In the genomic region with DNA sequence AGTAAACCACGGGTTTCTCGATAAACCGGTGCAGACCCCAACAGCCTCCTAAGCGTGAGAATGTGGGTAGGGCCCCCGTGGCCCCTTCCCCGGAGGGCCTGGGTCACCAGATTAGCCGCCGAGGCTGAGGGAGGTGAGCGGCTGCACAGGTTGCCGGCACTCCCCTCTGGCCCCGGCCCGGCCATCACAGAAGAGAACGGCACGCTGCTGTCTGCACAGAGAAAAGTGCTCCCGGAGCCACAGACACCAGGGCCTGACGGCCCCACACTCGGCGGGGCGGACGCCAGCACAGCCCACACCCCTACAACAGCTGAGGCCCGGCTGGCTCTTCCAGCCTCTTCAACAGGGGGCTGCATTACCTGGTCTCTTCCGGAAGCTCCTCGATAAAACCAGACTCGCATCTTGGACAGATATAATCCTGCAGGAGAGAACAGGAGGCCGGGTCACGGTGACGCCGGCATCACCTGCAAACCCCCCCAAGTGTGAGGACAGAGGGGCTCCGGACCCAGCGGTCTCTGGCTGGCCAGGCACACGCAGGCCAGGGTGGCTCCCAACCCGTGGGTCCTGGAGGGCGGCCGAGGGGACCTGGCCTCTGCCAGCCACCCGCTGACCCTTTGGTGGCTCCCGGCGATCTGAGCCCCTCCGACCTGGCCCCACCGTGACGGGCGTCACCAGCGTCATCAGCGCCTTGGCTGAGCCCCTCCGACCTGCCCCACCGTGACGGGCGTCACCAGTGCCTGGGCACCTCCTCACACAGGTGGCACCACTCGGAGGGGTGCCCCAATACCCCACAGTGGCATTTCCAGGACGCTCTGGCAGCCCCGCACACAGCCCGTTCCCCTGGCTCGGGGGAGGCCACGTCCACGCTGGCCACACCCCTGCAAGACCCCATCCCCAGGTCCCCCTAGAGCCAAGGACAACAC, we compare ENCODE assay signal across 19 cellular contexts. TPM values are rescaled to one million over a fixed set of nuclear protein-coding genes. Genes with fewer than 3 reads are reported as not detected.
DNase-seq lines count a peak whose midpoint lies in the region; ATAC-seq, FAIRE-seq and TF ChIP-seq lines count a peak whose summit lies in the region.
"Had no signal": no experiment of that assay in that cellular context is flagged by ENCODE, and none has a peak within 500 bp of the region (broad histone marks: within the 10 kb centered on the region; RNA-seq: fewer than 3 reads in every experiment).

No MANE protein-coding gene starts in this region.

- H3K18ac ChIP-seq in H1 (ENCODE audit: extremely low read depth, low read length) = no peak overlapping the region

- no peak overlapping the region for H2BK15ac ChIP-seq in H1 (ENCODE audit: low read length)

- H3K27ac ChIP-seq in H1 (ENCODE audit: low read depth, low read length) (no peak overlapping the region), spleen (no peak overlapping the region)
- H3K27ac ChIP-seq: BLaER1 had no signal

- H3K4me1 ChIP-seq in H1 (replicated peaks in 1 of 4; ENCODE audit: control insufficient read depth in 3 of 4, insufficient read depth in 4 of 4, low read length in 3 of 4) (no peaks in the 10 kb centered on the region), spleen (peaks cover 12 to 62% (median 42%) of the 10 kb centered on the region in 6 donors)

- peaks cover 14 to 55% of the 10 kb centered on the region in 2 experiments for H3K79me2 ChIP-seq in H1 (ENCODE audit: control insufficient read depth in 1 of 2, insufficient read depth in 2 of 2, low read length in 2 of 2)

- no peak overlapping the region for H3K4me2 ChIP-seq in H1 (ENCODE audit: insufficient read depth in 1 of 2, low read depth in 2 of 2, low read length in 2 of 2)
- H3K4me2 ChIP-seq: BLaER1 had no signal

- no peak overlapping the region for H2AFZ ChIP-seq in H1 (ENCODE audit: low read length)

- FAIRE-seq in H1 (lab: Jason Lieb, UNC) = no peak

- H2BK20ac ChIP-seq in H1 (ENCODE audit: low read length) = no peak overlapping the region

- H2BK5ac ChIP-seq in H1 (ENCODE audit: low read depth, low read length) = no peak overlapping the region

- H4K91ac ChIP-seq in H1 (replicated peaks; ENCODE audit: insufficient read length, low read length) = no peak overlapping the region

- H3K9me3 ChIP-seq in H1 (ENCODE audit: insufficient read depth in 2 of 2, low read depth in 1 of 2, low read length in 1 of 2) = no peaks in the 10 kb centered on the region
- no peaks in the 10 kb centered on the region for H3K9me3 ChIP-seq in spleen
- H3K9me3 ChIP-seq: BLaER1 had no signal

- TF ChIP-seq POLR2A in H1 (IDR thresholded peaks at IDR 0.05; ENCODE audit: control extremely low read depth in 1 of 2, low read depth in 2 of 2, low read length in 2 of 2) (no peak), spleen (IDR thresholded peaks at IDR 0.05) (no peak)

- peaks cover 31% of the 10 kb centered on the region for H3K4me1 Mint-ChIP-seq in stimulated activated naive CD8-positive, alpha-beta T cell treated with anti-CD3 and anti-CD28 coated beads, Interleukin-15, amount 100 ng/mL, for 72 hours
- H3K4me1 Mint-ChIP-seq: H9 had no signal

- H4K8ac ChIP-seq in H1 (ENCODE audit: extremely low read depth, insufficient read depth, low read length) = peak overlapping the region; percentile 71; the same call in 1 of the 2 replicates

- CTCF ChIA-PET in H1 (lab: Charles Lee; ENCODE audit: partially characterized antibody) = no interaction called here

- TF ChIP-seq CTCF in H1 (IDR thresholded peaks at IDR 0.05; ENCODE audit: control extremely low read depth in 1 of 3, insufficient read depth in 1 of 3, low read depth in 1 of 3, low read length in 3 of 3) = no peak
- TF ChIP-seq CTCF in spleen (IDR thresholded peaks at IDR 0.05 in 8 of 11, conservative IDR thresholded peaks at IDR 0.05 in 3 of 11) = no peak

- intact Hi-C loops in spleen (cut with DNase I; ENCODE audit: low total_unique reads) = no loop called here

- H3K4me3 ChIP-seq in H1 (ENCODE audit: extremely low read depth in 1 of 4, insufficient read depth in 2 of 4, low read depth in 3 of 4, low read length in 4 of 4) = no peak overlapping the region
- no peak overlapping the region for H3K4me3 ChIP-seq in spleen
- H3K4me3 ChIP-seq: BLaER1 had no signal

- H3K27ac Mint-ChIP-seq in stimulated activated naive CD8-positive, alpha-beta T cell treated with anti-CD3 and anti-CD28 coated beads, Interleukin-15, amount 100 ng/mL, for 72 hours = no peak overlapping the region

- H3K27me3 ChIP-seq in H1 (replicated peaks in 1 of 4; ENCODE audit: control insufficient read depth in 3 of 4, extremely low read depth in 1 of 4, insufficient read depth in 3 of 4, low read length in 3 of 4) (no peaks in the 10 kb centered on the region), spleen (replicated peaks in 1 of 7) (no peaks in the 10 kb centered on the region)
- H3K27me3 ChIP-seq: BLaER1 had no signal

- peak; percentile 17 for ATAC-seq in stimulated activated naive CD8-positive, alpha-beta T cell treated with anti-CD3 and anti-CD28 coated beads, Interleukin-15, amount 100 ng/mL, for 72 hours
- no peak for ATAC-seq in stimulated activated naive CD8-positive, alpha-beta T cell treated with anti-CD3 and anti-CD28 coated beads, Interleukin-15, Interleukin-2, amounts not matched to agents 100 U/mL and 50 U/mL, for 24 hours
- ATAC-seq in GM21381 (IDR thresholded peaks at IDR 0.05; ENCODE audit: unreplicated experiment) = no peak

- no peaks in the 10 kb centered on the region for H3K27me3 Mint-ChIP-seq in stimulated activated naive CD8-positive, alpha-beta T cell treated with anti-CD3 and anti-CD28 coated beads, Interleukin-15, amount 100 ng/mL, for 72 hours
- H3K27me3 Mint-ChIP-seq: CD4-positive, alpha-beta memory T cell had no signal

- TF ChIP-seq RAD21 in H1 (IDR thresholded peaks at IDR 0.05 in 1 of 2, conservative IDR thresholded peaks at IDR 0.05 in 1 of 2; ENCODE audit: low read depth in 2 of 2, low read length in 2 of 2) = no peak

- no peak overlapping the region for H2BK12ac ChIP-seq in H1 (ENCODE audit: low read depth, low read length)

- no peak overlapping the region for H3K14ac ChIP-seq in H1 (ENCODE audit: insufficient read length)

- H3K23me2 ChIP-seq in H1 (ENCODE audit: low read depth, low read length) = no peaks in the 10 kb centered on the region

- no peak for TF ChIP-seq EP300 in H1 (IDR thresholded peaks at IDR 0.05; ENCODE audit: borderline replicate concordance in 1 of 2, low read depth in 2 of 2, low read length in 2 of 2)

- H2BK120ac ChIP-seq in H1 (replicated peaks; ENCODE audit: low read depth, low read length) = no peak overlapping the region

- no peak overlapping the region for H3K4ac ChIP-seq in H1 (replicated peaks; ENCODE audit: insufficient read length, low read depth, low read length)

- H3K9me3 Mint-ChIP-seq in stimulated activated naive CD8-positive, alpha-beta T cell treated with anti-CD3 and anti-CD28 coated beads, Interleukin-15, amount 100 ng/mL, for 72 hours = no peaks in the 10 kb centered on the region
- H3K9me3 Mint-ChIP-seq: CD14-positive monocyte, H9 had no signal

- peaks cover 35 to 40% of the 10 kb centered on the region in 2 experiments for H4K20me1 ChIP-seq in H1 (replicated peaks in 1 of 2; ENCODE audit: control insufficient read depth in 1 of 2, insufficient read depth in 2 of 2, low read length in 2 of 2)

- H3K36me3 ChIP-seq in H1 (ENCODE audit: control insufficient read depth in 2 of 4, insufficient read depth in 4 of 4, low read length in 3 of 4) (peaks cover 2 to 49% (median 11%) of the 10 kb centered on the region in 4 experiments; a peak in 6 of 8 replicates), spleen (peaks cover 0 to 100% (median 69%) of the 10 kb centered on the region in 6 donors)

- no peak for DNase-seq in stimulated activated naive CD8-positive, alpha-beta T cell treated with anti-CD3 and anti-CD28 coated beads, Interleukin-15, amount 100 ng/mL, for 72 hours
- no peak for DNase-seq in stimulated activated naive CD8-positive, alpha-beta T cell treated with anti-CD3 and anti-CD28 coated beads, Interleukin-15, Interleukin-2, amounts not matched to agents 100 U/mL and 50 U/mL, for 24 hours
- DNase-seq in H1 (ENCODE audit: low read depth in 1 of 2, low spot score in 2 of 2) (no peak), spleen (peak; percentile 67), NCI-H1092 treated with DMSO at 0.1 percent for 48 hours (lab: John Stamatoyannopoulos, UW) (no peak)
- no peak for DNase-seq in activated CD4-positive, alpha-beta T cell treated with anti-CD3 and anti-CD28 coated beads for 1 hour
- DNase-seq: 8988T; CD4-positive, alpha-beta memory T cell; DMS153; DMS79; GDM1; GOT3; H9 had no signal

- no peak overlapping the region for H3K9ac ChIP-seq in H1 (replicated peaks in 1 of 4; ENCODE audit: extremely low read depth in 1 of 4, low read depth in 3 of 4, low read length in 3 of 4)
- H3K9ac ChIP-seq: BLaER1 had no signal

- POLR2A ChIA-PET in H1 (lab: Charles Lee; ENCODE audit: partially characterized antibody) = interaction anchor here (1.3 kb wide), 1 partner anchor 28 kb away, joined by 3 read pairs; no protein-coding TSS in a partner anchor

- WGBS in H1 (ENCODE audit: extremely low coverage in 1 of 2, insufficient coverage in 1 of 2, insufficient read length in 1 of 2, insufficient replicate concordance in 2 of 2, low coverage in 1 of 2, low lambda C conversion rate in 2 of 2, missing lambda C conversion rate in 1 of 2), 2 experiments = 88% methylated on average over 40 of the region's 54 CpGs; no CpG with 5 or more reads in 1 of the 2 experiments
- 87 to 95% (median 94%) methylated on average over 32 to 54 of the region's 54 CpGs for WGBS in spleen, 5 donors

- no peak overlapping the region for H4K5ac ChIP-seq in H1 (ENCODE audit: insufficient read length, low read depth, low read length)

- H3K23ac ChIP-seq in H1 (ENCODE audit: insufficient read length) = no peak overlapping the region

- H3K56ac ChIP-seq in H1 (replicated peaks; ENCODE audit: insufficient read length, low read depth, low read length) = no peak overlapping the region

- H3K4me3 Mint-ChIP-seq in stimulated activated naive CD8-positive, alpha-beta T cell treated with anti-CD3 and anti-CD28 coated beads, Interleukin-15, amount 100 ng/mL, for 72 hours = no peak overlapping the region
- H3K4me3 Mint-ChIP-seq: CD14-positive monocyte, H9 had no signal

- H3K79me1 ChIP-seq in H1 (ENCODE audit: low read depth, low read length) = peaks cover 18% of the 10 kb centered on the region

- no peak overlapping the region for H2AK5ac ChIP-seq in H1 (ENCODE audit: low read depth, low read length)

RNA-seq across cellular contexts. Expression of a gene that starts 10.3 kb away (rescaled TPM):
- total RNA-seq in H1 (2021; fragmentation: NEBNext Ultra II Directional; extraction: Animal tissue kit (Norgen Biotek cat#: 25700)) = 64.7 and 68.0 TPM in 2 replicates
- polyA plus RNA-seq in H1 (2011; rRNA removed) = 21.8 and 56.5 TPM in 2 replicates
- polyA plus RNA-seq in H1 (2011; cell fraction: cytosol; rRNA removed) = 41.8 TPM
- polyA plus RNA-seq in H1 (2011; cell fraction: nucleus; rRNA removed) = 90.9 TPM
- polyA plus RNA-seq in H1 (2012, experiment 1 of 2) = 43.7 to 67.7 TPM (median 63.8 TPM) in 4 replicates
- polyA plus RNA-seq in H1 (2012, experiment 2 of 2) = 52.5 TPM
- polyA plus RNA-seq in H1 (2013, experiment 1 of 2) = 85.5 TPM
- 80.6 TPM for polyA plus RNA-seq in H1 (2013, experiment 2 of 2)
- polyA minus RNA-seq in H1 (2011; rRNA and poly(A)+ RNA removed) = 5.7 and 7.1 TPM in 2 replicates
- 31.9 TPM for polyA minus RNA-seq in H1 (2011; cell fraction: cytosol; rRNA and poly(A)+ RNA removed)
- polyA minus RNA-seq in H1 (2011; cell fraction: nucleus; rRNA and poly(A)+ RNA removed) = 33.1 TPM
- 10 to 100 TPM; 49.2 to 95.1 (median 57.7) TPM for total RNA-seq in spleen
- 10 to 100 TPM; 38.1 to 55.3 (median 45.0) TPM for polyA plus RNA-seq in spleen

RNA-seq across cellular contexts. Expression of a gene that starts 13.0 kb away (rescaled TPM):
- total RNA-seq in H1 (2021; fragmentation: NEBNext Ultra II Directional; extraction: Animal tissue kit (Norgen Biotek cat#: 25700)) = 1.7 and 1.9 TPM in 2 replicates
- polyA plus RNA-seq in H1 (2011; rRNA removed) (0.44 and 0.99 TPM in 2 replicates), spleen (under 1 TPM in 2 of 3 donors, not detected in 1; 0.10 to 0.20 TPM)
- 1.3 TPM for polyA plus RNA-seq in H1 (2011; cell fraction: cytosol; rRNA removed)
- polyA plus RNA-seq in H1 (2011; cell fraction: nucleus; rRNA removed) = 4.9 TPM
- 1.9 to 3.1 TPM (median 2.3 TPM) in 4 replicates for polyA plus RNA-seq in H1 (2012, experiment 1 of 2)
- 0.64 TPM for polyA plus RNA-seq in H1 (2012, experiment 2 of 2)
- polyA plus RNA-seq in H1 (2013, experiment 1 of 2) = 0.85 TPM
- 0.81 TPM for polyA plus RNA-seq in H1 (2013, experiment 2 of 2)
- 0.22 TPM in 1 of 2 replicates, not detected in the other for polyA minus RNA-seq in H1 (2011; rRNA and poly(A)+ RNA removed)
- polyA minus RNA-seq in H1 (2011; cell fraction: cytosol; rRNA and poly(A)+ RNA removed) = 0.73 TPM
- 0.90 TPM for polyA minus RNA-seq in H1 (2011; cell fraction: nucleus; rRNA and poly(A)+ RNA removed)
- total RNA-seq in spleen = under 1 TPM in 2 of 7 donors, not detected in 5; 0.27 to 0.61 TPM
- total RNA-seq: Daoy had no signal
- polyA plus RNA-seq: AG04450; CD14-positive monocyte; CD4-positive, alpha-beta memory T cell had no signal

RNA-seq across cellular contexts. Expression of a gene that starts 19.4 kb away (rescaled TPM):
- 110 and 111 TPM in 2 replicates for total RNA-seq in H1 (2021; fragmentation: NEBNext Ultra II Directional; extraction: Animal tissue kit (Norgen Biotek cat#: 25700))
- polyA plus RNA-seq in H1 (2011; rRNA removed) = 93.0 and 119 TPM in 2 replicates
- 84.7 TPM for polyA plus RNA-seq in H1 (2011; cell fraction: cytosol; rRNA removed)
- 444 TPM for polyA plus RNA-seq in H1 (2011; cell fraction: nucleus; rRNA removed)
- polyA plus RNA-seq in H1 (2012, experiment 1 of 2) = 84.6 to 159 TPM (median 148 TPM) in 4 replicates
- polyA plus RNA-seq in H1 (2012, experiment 2 of 2) = 84.5 TPM
- polyA plus RNA-seq in H1 (2013, experiment 1 of 2) = 105 TPM
- 97.6 TPM for polyA plus RNA-seq in H1 (2013, experiment 2 of 2)
- polyA minus RNA-seq in H1 (2011; rRNA and poly(A)+ RNA removed) = 132 and 217 TPM in 2 replicates
- polyA minus RNA-seq in H1 (2011; cell fraction: cytosol; rRNA and poly(A)+ RNA removed) = 86.2 TPM
- 105 TPM for polyA minus RNA-seq in H1 (2011; cell fraction: nucleus; rRNA and poly(A)+ RNA removed)
- 10 to 100 TPM; 28.6 to 55.6 (median 49.7) TPM for total RNA-seq in spleen
- 100 to 1,000 TPM in 2 of 3 donors, 10 to 100 TPM in 1; 67.8 to 105 (median 102) TPM for polyA plus RNA-seq in spleen

RNA-seq across cellular contexts. Expression of a gene that starts 23.5 kb away (rescaled TPM):
- 7.5 and 8.1 TPM in 2 replicates for total RNA-seq in H1 (2021; fragmentation: NEBNext Ultra II Directional; extraction: Animal tissue kit (Norgen Biotek cat#: 25700))
- polyA plus RNA-seq in H1 (2011; rRNA removed) = 11.8 and 18.4 TPM in 2 replicates
- polyA plus RNA-seq in H1 (2011; cell fraction: cytosol; rRNA removed) = 15.2 TPM
- polyA plus RNA-seq in H1 (2011; cell fraction: nucleus; rRNA removed) = 40.2 TPM
- polyA plus RNA-seq in H1 (2012, experiment 1 of 2) = 4.8 to 11.0 TPM (median 9.1 TPM) in 4 replicates
- polyA plus RNA-seq in H1 (2012, experiment 2 of 2) = 6.6 TPM
- polyA plus RNA-seq in H1 (2013, experiment 1 of 2) = 5.0 TPM
- 4.6 TPM for polyA plus RNA-seq in H1 (2013, experiment 2 of 2)
- polyA minus RNA-seq in H1 (2011; rRNA and poly(A)+ RNA removed) = 1.9 and 2.3 TPM in 2 replicates
- 7.6 TPM for polyA minus RNA-seq in H1 (2011; cell fraction: cytosol; rRNA and poly(A)+ RNA removed)
- 7.0 TPM for polyA minus RNA-seq in H1 (2011; cell fraction: nucleus; rRNA and poly(A)+ RNA removed)
- total RNA-seq in spleen = 10 to 100 TPM; 11.5 to 43.4 (median 16.6) TPM
- polyA plus RNA-seq in spleen = 10 to 100 TPM in 2 of 3 donors, 1 to 10 TPM in 1; 5.6 to 31.2 (median 10.9) TPM

RNA-seq across cellular contexts. Expression of a gene that starts 42.5 kb away (rescaled TPM):
- not detected in 2 replicates for total RNA-seq in H1 (2021; fragmentation: NEBNext Ultra II Directional; extraction: Animal tissue kit (Norgen Biotek cat#: 25700))
- polyA plus RNA-seq in H1 (2011; rRNA removed) (0.09 TPM in 1 of 2 replicates, not detected in the other), spleen (under 1 TPM; 0.24 to 0.70 (median 0.27) TPM)
- polyA plus RNA-seq in H1 (2011; cell fraction: cytosol; rRNA removed) = 0.18 TPM
- not detected for polyA plus RNA-seq in H1 (2011; cell fraction: nucleus; rRNA removed)
- polyA plus RNA-seq in H1 (2012, experiment 1 of 2) = not detected in 4 replicates
- not detected for polyA plus RNA-seq in H1 (2012, experiment 2 of 2)
- 0.04 TPM for polyA plus RNA-seq in H1 (2013, experiment 1 of 2)
- polyA plus RNA-seq in H1 (2013, experiment 2 of 2) = 0.07 TPM
- 0.22 TPM in 1 of 2 replicates, not detected in the other for polyA minus RNA-seq in H1 (2011; rRNA and poly(A)+ RNA removed)
- not detected for polyA minus RNA-seq in H1 (2011; cell fraction: cytosol; rRNA and poly(A)+ RNA removed)
- not detected for polyA minus RNA-seq in H1 (2011; cell fraction: nucleus; rRNA and poly(A)+ RNA removed)
- total RNA-seq in spleen = 1 to 10 TPM in 2 of 7 donors, under 1 TPM in 3, not detected in 2; 0.46 to 2.5 (median 0.60) TPM
- total RNA-seq: A673; CD4-positive, alpha-beta memory T cell; Daoy; H9 had no signal
- polyA plus RNA-seq: AG04450; CD4-positive, alpha-beta memory T cell had no signal
